ENCODE assay signal across 9 cellular contexts in the genomic region with DNA sequence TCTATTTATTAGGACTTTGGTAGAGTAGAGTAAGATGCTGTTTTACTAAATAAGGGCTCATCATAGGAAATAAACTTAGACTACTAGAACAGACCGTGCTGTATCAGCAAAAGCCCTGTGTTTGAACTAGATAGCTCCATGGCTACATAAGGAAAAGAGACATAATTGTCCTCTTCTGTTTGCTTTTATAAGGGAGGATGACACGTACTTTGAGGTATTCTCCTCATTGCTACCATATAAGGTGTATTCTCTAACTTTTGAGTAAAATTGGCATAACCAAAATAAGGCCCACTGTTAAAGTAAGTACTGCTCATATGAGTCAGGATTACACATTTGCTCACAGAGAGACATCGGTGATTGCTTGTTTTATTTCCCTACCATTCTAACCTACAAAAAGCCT.
A peak's percentile ranks its signal among the peaks of the same experiment; 100 is the strongest.
DNase-seq lines count a peak whose midpoint lies in the region; ATAC-seq and TF ChIP-seq lines count a peak whose summit lies in the region.
"Had no signal": no experiment of that assay in that cellular context is flagged by ENCODE, and none has a peak within 500 bp of the region (broad histone marks: within the 10 kb centered on the region; RNA-seq: fewer than 3 reads in every experiment).

No MANE protein-coding gene starts in this region.

- H3K4me1 ChIP-seq in right atrium auricular region = peaks cover 0 to 60% of the 10 kb centered on the region in 2 donors
- peaks cover 42 to 66% of the 10 kb centered on the region in 2 donors for H3K4me1 ChIP-seq in thoracic aorta (ENCODE audit: control insufficient read depth in 1 of 2, low read depth in 2 of 2)

- peak overlapping the region; percentile 57 to 63 for H3K27ac ChIP-seq in right atrium auricular region
- peak overlapping the region; percentile 65 to 71 for H3K27ac ChIP-seq in thoracic aorta
- H3K27ac ChIP-seq: adrenal gland had no signal

- ATAC-seq in thoracic aorta (ENCODE audit: insufficient number of reproducible peaks, low FRiP score, low read depth) = peak; percentile 68

- TF ChIP-seq CTCF in right atrium auricular region (IDR thresholded peaks at IDR 0.05) (no peak), thoracic aorta (IDR thresholded peaks at IDR 0.05) (no peak)

- DNase-seq in H4 (ENCODE audit: low spot score) (peak; percentile 30), amniotic epithelial cell (ENCODE audit: low read depth) (peak; percentile 71), right atrium auricular region (ENCODE audit: low spot score) (no peak), thoracic aorta (ENCODE audit: low spot score) (no peak), cerebellar cortex (ENCODE audit: low spot score) (no peak), NCI-H2081 (lab: John Stamatoyannopoulos, UW) (no peak), germinal center (ENCODE audit: low spot score) (no peak)
- DNase-seq: adrenal gland, NCI-H446 treated with DMSO at 0.1 percent for 48 hours had no signal

- H3K27me3 ChIP-seq in right atrium auricular region (no peaks in the 10 kb centered on the region), thoracic aorta (replicated peaks; ENCODE audit: insufficient read depth) (no peaks in the 10 kb centered on the region)
- H3K27me3 ChIP-seq: adrenal gland had no signal

- peaks cover 7% of the 10 kb centered on the region for H3K36me3 ChIP-seq in right atrium auricular region
- no peaks in the 10 kb centered on the region for H3K36me3 ChIP-seq in thoracic aorta
- H3K36me3 ChIP-seq: adrenal gland had no signal

- H3K4me3 ChIP-seq in right atrium auricular region = no peak overlapping the region
- H3K4me3 ChIP-seq in thoracic aorta = no peak overlapping the region
- H3K4me3 ChIP-seq: adrenal gland had no signal

- H3K9me3 ChIP-seq in right atrium auricular region = no peaks in the 10 kb centered on the region
- no peaks in the 10 kb centered on the region for H3K9me3 ChIP-seq in thoracic aorta
- H3K9me3 ChIP-seq: adrenal gland had no signal

Comparison
In these comparisons a context has a peak if more than half of its experiments do, and no peak if none do; other contexts are left out.
1. DNase-seq: peak in H4 (single experiment) and amniotic epithelial cell (single experiment); none in right atrium auricular region (single experiment), thoracic aorta (single experiment), cerebellar cortex (single experiment), NCI-H2081 (0 of 2) and germinal center (single experiment).